In the genomic region with DNA sequence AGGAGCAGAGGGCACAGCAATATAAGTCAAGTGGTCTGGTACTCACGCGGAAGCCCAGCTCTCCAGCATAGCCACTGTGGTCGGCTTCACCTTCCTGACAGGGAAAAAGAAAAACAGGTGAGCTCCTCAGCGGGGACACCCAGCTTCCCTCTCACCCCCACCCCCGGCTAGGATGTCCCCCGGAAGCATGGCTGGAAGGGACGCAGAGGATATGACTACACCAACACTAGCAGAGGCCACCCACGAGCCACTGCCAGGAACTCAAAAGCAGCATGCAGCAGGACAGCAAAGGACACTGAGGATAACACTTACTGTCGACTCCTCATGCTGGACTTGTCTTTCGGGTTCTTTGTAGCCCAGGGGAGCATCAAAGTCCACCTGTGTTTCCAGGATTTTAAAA, we compare ENCODE assay signal across 17 cellular contexts. TPM values are rescaled to one million over a fixed set of nuclear protein-coding genes. Genes with fewer than 3 reads are reported as not detected.
DNase-seq lines count a peak whose midpoint lies in the region; ATAC-seq and TF ChIP-seq lines count a peak whose summit lies in the region.
"Had no signal": no experiment of that assay in that cellular context is flagged by ENCODE, and none has a peak within 500 bp of the region (broad histone marks: within the 10 kb centered on the region; RNA-seq: fewer than 3 reads in every experiment).

No MANE protein-coding gene starts in this region.

- H3K4me3 ChIP-seq in IMR-90 (ENCODE audit: insufficient read depth, low read depth, low read length) (no peak overlapping the region), SJSA1 (no peak overlapping the region)
- H3K4me3 ChIP-seq: BLaER1, GM23338 had no signal

- intact Hi-C loops in activated CD4-positive, alpha-beta T cell treated with anti-CD3 and anti-CD28 coated beads, Interleukin-2, amount 10 ng/mL, durations not matched to agents 24 days and 14 days (cut with micrococcal nuclease) = no loop called here
- intact Hi-C loops in IMR-90 (cut with micrococcal nuclease) = no loop called here

- ATAC-seq in IMR-90 (ENCODE audit: low read depth) = no peak
- ATAC-seq in stimulated activated effector memory CD8-positive, alpha-beta T cell treated with anti-CD3 and anti-CD28 coated beads, Interleukin-12 subunit alpha, Interleukin-12 subunit beta, amount 100 ng/mL, for 72 hours = no peak
- ATAC-seq in activated CD4-positive, CD25-positive, alpha-beta regulatory T cell treated with anti-CD3 and anti-CD28 coated beads, Interleukin-2, amount 50 U/mL, for 24 hours = no peak
- ATAC-seq: GM23338 had no signal

- no peak overlapping the region for H4K5ac ChIP-seq in IMR-90 (ENCODE audit: low read depth, low read length)

- BruUV-seq in IMR-90 (replicated peaks; lab: Mats Ljungman, UMichigan) = no TSS peak

- H3K9me3 Mint-ChIP-seq in activated CD4-positive, alpha-beta T cell treated with anti-CD3 and anti-CD28 coated beads, Interleukin-2, amount 10 ng/mL, durations not matched to agents 24 days and 14 days = no peaks in the 10 kb centered on the region
- no peaks in the 10 kb centered on the region for H3K9me3 Mint-ChIP-seq in activated CD4-positive, alpha-beta T cell treated with anti-CD3 and anti-CD28 coated beads, Interleukin-2, amount 10 ng/mL, durations not matched to agents 7 days and 5 days
- H3K9me3 Mint-ChIP-seq in stimulated activated effector memory CD8-positive, alpha-beta T cell treated with anti-CD3 and anti-CD28 coated beads, Interleukin-12 subunit alpha, Interleukin-12 subunit beta, amount 100 ng/mL, for 72 hours = no peaks in the 10 kb centered on the region
- H3K9me3 Mint-ChIP-seq: CD14-positive monocyte; CD4-positive, alpha-beta memory T cell; GM23338 had no signal

- CTCF ChIA-PET in activated CD4-positive, alpha-beta T cell treated with anti-CD3 and anti-CD28 coated beads, Interleukin-2, amount 10 ng/mL, durations not matched to agents 7 days and 5 days (lab: Charles Lee) = no interaction called here
- CTCF ChIA-PET in IMR-90 (lab: Yijun Ruan, JAX) = no interaction called here

- peaks cover 10% of the 10 kb centered on the region for H3K9me1 ChIP-seq in IMR-90 (ENCODE audit: insufficient read depth, low read length)

- no peak overlapping the region for H2AK9ac ChIP-seq in IMR-90 (replicated peaks; ENCODE audit: low read depth, low read length, poor library complexity)

- H3K27me3 ChIP-seq in IMR-90 (ENCODE audit: control insufficient read depth, insufficient read depth, low read length) (no peaks in the 10 kb centered on the region), SJSA1 (replicated peaks) (no peaks in the 10 kb centered on the region)
- H3K27me3 ChIP-seq: BLaER1 had no signal

- peaks cover 2% of the 10 kb centered on the region for H3K4me1 Mint-ChIP-seq in activated CD4-positive, alpha-beta T cell treated with anti-CD3 and anti-CD28 coated beads, Interleukin-2, amount 10 ng/mL, durations not matched to agents 24 days and 14 days
- H3K4me1 Mint-ChIP-seq in activated CD4-positive, alpha-beta T cell treated with anti-CD3 and anti-CD28 coated beads, Interleukin-2, amount 10 ng/mL, durations not matched to agents 7 days and 5 days = no peaks in the 10 kb centered on the region
- no peaks in the 10 kb centered on the region for H3K4me1 Mint-ChIP-seq in stimulated activated effector memory CD8-positive, alpha-beta T cell treated with anti-CD3 and anti-CD28 coated beads, Interleukin-12 subunit alpha, Interleukin-12 subunit beta, amount 100 ng/mL, for 72 hours
- H3K4me1 Mint-ChIP-seq: CD14-positive monocyte; CD4-positive, alpha-beta memory T cell had no signal

- no peak overlapping the region for H4K91ac ChIP-seq in IMR-90 (ENCODE audit: insufficient read depth, low read depth, low read length)

- dilution Hi-C loops in IMR-90 (cut with HindIII; ENCODE audit: low sequenced_read_pairs, unreplicated experiment) = no loop called here

- POLR2A ChIA-PET in activated CD4-positive, alpha-beta T cell treated with anti-CD3 and anti-CD28 coated beads, Interleukin-2, amount 10 ng/mL, durations not matched to agents 7 days and 5 days (lab: Charles Lee) = no interaction called here
- POLR2A ChIA-PET in IMR-90 (lab: Charles Lee; ENCODE audit: unreplicated experiment) = no interaction called here

- H4K8ac ChIP-seq in IMR-90 (ENCODE audit: low read depth in 2 of 2, low read length in 2 of 2) = no peak overlapping the region

- peaks cover 8 to 19% of the 10 kb centered on the region in 2 experiments; a peak in 2 of 4 replicates for H3K79me1 ChIP-seq in IMR-90 (ENCODE audit: low read depth in 1 of 2, low read length in 2 of 2)

- no peak overlapping the region for H2AK5ac ChIP-seq in IMR-90 (ENCODE audit: low read depth, low read length)

- H3K9me3 ChIP-seq in IMR-90 (ENCODE audit: control insufficient read depth, insufficient read depth, low read length) (no peaks in the 10 kb centered on the region), SJSA1 (replicated peaks) (no peaks in the 10 kb centered on the region)
- H3K9me3 ChIP-seq: BLaER1 had no signal

- no peak overlapping the region for H2BK120ac ChIP-seq in IMR-90 (ENCODE audit: low read depth, low read length)

- H2AFZ ChIP-seq in IMR-90 (replicated peaks; ENCODE audit: low read length, poor library complexity) = peak overlapping the region; percentile 15
- H2AFZ ChIP-seq: GM23338 had no signal

- H3K56ac ChIP-seq in IMR-90 (ENCODE audit: extremely low read depth, insufficient read depth, low read length) = no peak overlapping the region

- no peak overlapping the region for H2BK20ac ChIP-seq in IMR-90 (ENCODE audit: low read depth, low read length)

- H4K20me1 ChIP-seq in IMR-90 (ENCODE audit: insufficient read depth, low read length) = peaks cover 4% of the 10 kb centered on the region
- H4K20me1 ChIP-seq: BLaER1 had no signal

- H3K4me1 ChIP-seq in IMR-90 (ENCODE audit: control insufficient read depth, insufficient read depth, low read length) (peaks cover 4% of the 10 kb centered on the region; the same call in 1 of the 2 replicates), SJSA1 (replicated peaks) (peaks cover 39% of the 10 kb centered on the region)
- H3K4me1 ChIP-seq: BLaER1 had no signal

- no peak overlapping the region for H3K4ac ChIP-seq in IMR-90 (ENCODE audit: low read depth, low read length)

- peaks cover 52% of the 10 kb centered on the region for H3K36me3 Mint-ChIP-seq in activated CD4-positive, alpha-beta T cell treated with anti-CD3 and anti-CD28 coated beads, Interleukin-2, amount 10 ng/mL, durations not matched to agents 24 days and 14 days (ENCODE audit: low read depth)
- H3K36me3 Mint-ChIP-seq in activated CD4-positive, alpha-beta T cell treated with anti-CD3 and anti-CD28 coated beads, Interleukin-2, amount 10 ng/mL, durations not matched to agents 7 days and 5 days (ENCODE audit: low read depth) = peaks cover 51% of the 10 kb centered on the region
- peaks cover 98% of the 10 kb centered on the region for H3K36me3 Mint-ChIP-seq in stimulated activated effector memory CD8-positive, alpha-beta T cell treated with anti-CD3 and anti-CD28 coated beads, Interleukin-12 subunit alpha, Interleukin-12 subunit beta, amount 100 ng/mL, for 72 hours

- H2BK5ac ChIP-seq in IMR-90 (ENCODE audit: low read depth, low read length, poor library complexity, severe bottlenecking) = no peak overlapping the region

- H3K9ac ChIP-seq in IMR-90 (ENCODE audit: low read depth, low read length) = no peak overlapping the region
- H3K9ac ChIP-seq: BLaER1 had no signal

- H3K27ac ChIP-seq in IMR-90 (ENCODE audit: insufficient read depth, low read length) (no peak overlapping the region), SJSA1 (peak overlapping the region; percentile 82)
- H3K27ac ChIP-seq: BLaER1, HL-60 had no signal

- TF ChIP-seq POLR2A in IMR-90 (IDR thresholded peaks at IDR 0.05; ENCODE audit: low read depth, low read length) = no peak

- H3K4me3 Mint-ChIP-seq in activated CD4-positive, alpha-beta T cell treated with anti-CD3 and anti-CD28 coated beads, Interleukin-2, amount 10 ng/mL, durations not matched to agents 24 days and 14 days = no peak overlapping the region
- H3K4me3 Mint-ChIP-seq in activated CD4-positive, alpha-beta T cell treated with anti-CD3 and anti-CD28 coated beads, Interleukin-2, amount 10 ng/mL, durations not matched to agents 7 days and 5 days = no peak overlapping the region
- no peak overlapping the region for H3K4me3 Mint-ChIP-seq in stimulated activated effector memory CD8-positive, alpha-beta T cell treated with anti-CD3 and anti-CD28 coated beads, Interleukin-12 subunit alpha, Interleukin-12 subunit beta, amount 100 ng/mL, for 72 hours
- H3K4me3 Mint-ChIP-seq: CD14-positive monocyte; CD4-positive, alpha-beta memory T cell; GM23338 had no signal

- WGBS in IMR-90 (ENCODE audit: extremely low coverage in 2 of 2, insufficient read length in 1 of 2), 2 experiments = 85% methylated on average over 4 of the region's 10 CpGs; no CpG with 5 or more reads in 1 of the 2 experiments

- peaks cover 57% of the 10 kb centered on the region for H3K36me3 ChIP-seq in IMR-90 (ENCODE audit: control insufficient read depth, insufficient read depth, low read length)
- H3K36me3 ChIP-seq in SJSA1 = peaks cover 91% of the 10 kb centered on the region

- no peak overlapping the region for H3K18ac ChIP-seq in IMR-90 (ENCODE audit: low read depth, low read length)

- H3K14ac ChIP-seq in IMR-90 (replicated peaks; ENCODE audit: low read depth, low read length) = no peak overlapping the region

- H3K27me3 Mint-ChIP-seq in activated CD4-positive, alpha-beta T cell treated with anti-CD3 and anti-CD28 coated beads, Interleukin-2, amount 10 ng/mL, durations not matched to agents 24 days and 14 days = no peaks in the 10 kb centered on the region
- no peaks in the 10 kb centered on the region for H3K27me3 Mint-ChIP-seq in activated CD4-positive, alpha-beta T cell treated with anti-CD3 and anti-CD28 coated beads, Interleukin-2, amount 10 ng/mL, durations not matched to agents 7 days and 5 days
- H3K27me3 Mint-ChIP-seq: CD4-positive, alpha-beta memory T cell had no signal

- TF ChIP-seq RAD21 in IMR-90 (IDR thresholded peaks at IDR 0.05; ENCODE audit: low read length) = no peak

- DNase-seq in activated CD4-positive, alpha-beta T cell treated with anti-CD3 and anti-CD28 coated beads, Interleukin-2, amount 10 ng/mL, durations not matched to agents 24 days and 14 days = no peak
- no peak for DNase-seq in activated CD4-positive, alpha-beta T cell treated with anti-CD3 and anti-CD28 coated beads, Interleukin-2, amount 10 ng/mL, durations not matched to agents 7 days and 5 days
- DNase-seq in IMR-90 = no peak
- DNase-seq in SJSA1 (ENCODE audit: low read depth in 1 of 2, low spot score in 2 of 2) = peak; percentile 60 to 83
- no peak for DNase-seq in stimulated activated effector memory CD8-positive, alpha-beta T cell treated with anti-CD3 and anti-CD28 coated beads, Interleukin-12 subunit alpha, Interleukin-12 subunit beta, amount 100 ng/mL, for 72 hours (ENCODE audit: low spot score in 2 of 2)
- no peak for DNase-seq in NCI-H345 treated with DMSO at 0.1 percent for 48 hours (lab: John Stamatoyannopoulos, UW; ENCODE audit: unreplicated experiment)
- DNase-seq: 8988T; CD4-positive, alpha-beta memory T cell; DMS153; DMS79; GDM1; HCEC 1CT had no signal

- no peak overlapping the region for H3K4me2 ChIP-seq in IMR-90 (ENCODE audit: low read depth, low read length)
- H3K4me2 ChIP-seq: BLaER1, GM23338 had no signal

- peak overlapping the region; percentile 51 for H3K27ac Mint-ChIP-seq in activated CD4-positive, alpha-beta T cell treated with anti-CD3 and anti-CD28 coated beads, Interleukin-2, amount 10 ng/mL, durations not matched to agents 24 days and 14 days
- H3K27ac Mint-ChIP-seq in activated CD4-positive, alpha-beta T cell treated with anti-CD3 and anti-CD28 coated beads, Interleukin-2, amount 10 ng/mL, durations not matched to agents 7 days and 5 days = no peak overlapping the region
- peak overlapping the region; percentile 88 for H3K27ac Mint-ChIP-seq in stimulated activated effector memory CD8-positive, alpha-beta T cell treated with anti-CD3 and anti-CD28 coated beads, Interleukin-12 subunit alpha, Interleukin-12 subunit beta, amount 100 ng/mL, for 72 hours
- H3K27ac Mint-ChIP-seq: GM23338 had no signal

- no peak overlapping the region for H2BK15ac ChIP-seq in IMR-90 (ENCODE audit: low read depth, low read length)

- in situ Hi-C loops in IMR-90 (cut with MboI; ENCODE audit: low sequenced_read_pairs) = no loop called here

- no peak for TF ChIP-seq CTCF in IMR-90 (conservative IDR thresholded peaks at IDR 0.05; ENCODE audit: low read depth, low read length)

- H3K23ac ChIP-seq in IMR-90 (ENCODE audit: low read depth, low read length) = no peak overlapping the region

RNA-seq across cellular contexts. Expression of a gene that starts 9.0 kb away (rescaled TPM):
- total RNA-seq in activated CD4-positive, alpha-beta T cell treated with anti-CD3 and anti-CD28 coated beads, Interleukin-2, amount 10 ng/mL, durations not matched to agents 24 days and 14 days = 25.7 and 28.5 TPM in 2 replicates
- total RNA-seq in activated CD4-positive, alpha-beta T cell treated with anti-CD3 and anti-CD28 coated beads, Interleukin-2, amount 10 ng/mL, durations not matched to agents 7 days and 5 days = 10 to 100 TPM; 33.3 to 34.0 TPM
- 8.2 and 9.2 TPM in 2 replicates for total RNA-seq in IMR-90 (2012; rRNA removed)
- polyA plus RNA-seq in IMR-90 (2012; rRNA removed) = 8.9 and 10.2 TPM in 2 replicates
- 11.9 and 14.7 TPM in 2 replicates for polyA plus RNA-seq in IMR-90 (2012; cell fraction: cytosol; rRNA removed)
- 7.8 and 8.0 TPM in 2 replicates for polyA plus RNA-seq in IMR-90 (2012; cell fraction: nucleus; rRNA removed; ENCODE audit: low replicate concordance)
- total RNA-seq in SJSA1 (2014; rRNA removed; shearing (Covaris generic)) = 42.7 and 43.2 TPM in 2 replicates

RNA-seq across cellular contexts. Expression of a gene that starts 22.5 kb away (rescaled TPM):
- total RNA-seq in activated CD4-positive, alpha-beta T cell treated with anti-CD3 and anti-CD28 coated beads, Interleukin-2, amount 10 ng/mL, durations not matched to agents 24 days and 14 days = 96.2 and 99.9 TPM in 2 replicates
- 100 to 1,000 TPM in 1 of 2 experiments, 10 to 100 TPM in 1; 93.1 to 114 TPM for total RNA-seq in activated CD4-positive, alpha-beta T cell treated with anti-CD3 and anti-CD28 coated beads, Interleukin-2, amount 10 ng/mL, durations not matched to agents 7 days and 5 days
- total RNA-seq in IMR-90 (2012; rRNA removed) = 138 and 152 TPM in 2 replicates
- 149 and 153 TPM in 2 replicates for polyA plus RNA-seq in IMR-90 (2012; rRNA removed)
- 92.0 and 129 TPM in 2 replicates for polyA plus RNA-seq in IMR-90 (2012; cell fraction: cytosol; rRNA removed)
- 67.8 and 81.3 TPM in 2 replicates for polyA plus RNA-seq in IMR-90 (2012; cell fraction: nucleus; rRNA removed; ENCODE audit: low replicate concordance)
- total RNA-seq in SJSA1 (2014; rRNA removed; shearing (Covaris generic)) = 128 and 158 TPM in 2 replicates

RNA-seq across cellular contexts. Expression of a gene that starts 23.2 kb away (rescaled TPM):
- 121 and 123 TPM in 2 replicates for total RNA-seq in activated CD4-positive, alpha-beta T cell treated with anti-CD3 and anti-CD28 coated beads, Interleukin-2, amount 10 ng/mL, durations not matched to agents 24 days and 14 days
- total RNA-seq in activated CD4-positive, alpha-beta T cell treated with anti-CD3 and anti-CD28 coated beads, Interleukin-2, amount 10 ng/mL, durations not matched to agents 7 days and 5 days = 10 to 100 TPM; 59.5 to 65.7 TPM
- 37.5 and 44.6 TPM in 2 replicates for total RNA-seq in IMR-90 (2012; rRNA removed)
- polyA plus RNA-seq in IMR-90 (2012; rRNA removed) = 20.0 and 22.7 TPM in 2 replicates
- 7.7 and 9.1 TPM in 2 replicates for polyA plus RNA-seq in IMR-90 (2012; cell fraction: cytosol; rRNA removed)
- 24.8 and 25.7 TPM in 2 replicates for polyA plus RNA-seq in IMR-90 (2012; cell fraction: nucleus; rRNA removed; ENCODE audit: low replicate concordance)
- total RNA-seq in SJSA1 (2014; rRNA removed; shearing (Covaris generic)) = 59.6 and 72.5 TPM in 2 replicates
- polyA plus RNA-seq: CD14-positive monocyte had no signal

RNA-seq across cellular contexts. Expression of a gene that starts 24.2 kb away (rescaled TPM):
- total RNA-seq in activated CD4-positive, alpha-beta T cell treated with anti-CD3 and anti-CD28 coated beads, Interleukin-2, amount 10 ng/mL, durations not matched to agents 24 days and 14 days = 35.2 and 37.6 TPM in 2 replicates
- 10 to 100 TPM; 19.7 to 19.9 TPM for total RNA-seq in activated CD4-positive, alpha-beta T cell treated with anti-CD3 and anti-CD28 coated beads, Interleukin-2, amount 10 ng/mL, durations not matched to agents 7 days and 5 days
- 37.5 and 48.9 TPM in 2 replicates for total RNA-seq in IMR-90 (2012; rRNA removed)
- polyA plus RNA-seq in IMR-90 (2012; rRNA removed) = 36.7 and 38.0 TPM in 2 replicates
- 11.3 and 15.3 TPM in 2 replicates for polyA plus RNA-seq in IMR-90 (2012; cell fraction: cytosol; rRNA removed)
- polyA plus RNA-seq in IMR-90 (2012; cell fraction: nucleus; rRNA removed; ENCODE audit: low replicate concordance) = 3.0 and 12.5 TPM in 2 replicates
- 54.3 and 65.2 TPM in 2 replicates for total RNA-seq in SJSA1 (2014; rRNA removed; shearing (Covaris generic))

RNA-seq across cellular contexts. Expression of a gene that starts 25.0 kb away (rescaled TPM):
- 42.6 and 45.0 TPM in 2 replicates for total RNA-seq in activated CD4-positive, alpha-beta T cell treated with anti-CD3 and anti-CD28 coated beads, Interleukin-2, amount 10 ng/mL, durations not matched to agents 24 days and 14 days
- total RNA-seq in activated CD4-positive, alpha-beta T cell treated with anti-CD3 and anti-CD28 coated beads, Interleukin-2, amount 10 ng/mL, durations not matched to agents 7 days and 5 days = 10 to 100 TPM; 45.0 to 51.2 TPM
- 13.9 and 14.5 TPM in 2 replicates for total RNA-seq in IMR-90 (2012; rRNA removed)
- 22.6 and 24.2 TPM in 2 replicates for polyA plus RNA-seq in IMR-90 (2012; rRNA removed)
- polyA plus RNA-seq in IMR-90 (2012; cell fraction: cytosol; rRNA removed) = 13.5 and 19.1 TPM in 2 replicates
- polyA plus RNA-seq in IMR-90 (2012; cell fraction: nucleus; rRNA removed; ENCODE audit: low replicate concordance) = 20.6 and 27.4 TPM in 2 replicates
- total RNA-seq in SJSA1 (2014; rRNA removed; shearing (Covaris generic)) = 7.7 and 17.2 TPM in 2 replicates

Comparison
In these comparisons a context has a peak if more than half of its experiments do, and no peak if none do; other contexts are left out.
1. DNase-seq: peak in SJSA1 (2 of 2); none in activated CD4-positive, alpha-beta T cell treated with anti-CD3 and anti-CD28 coated beads, Interleukin-2, amount 10 ng/mL, durations not matched to agents 24 days and 14 days (single experiment), activated CD4-positive, alpha-beta T cell treated with anti-CD3 and anti-CD28 coated beads, Interleukin-2, amount 10 ng/mL, durations not matched to agents 7 days and 5 days (single experiment), IMR-90 (single experiment), stimulated activated effector memory CD8-positive, alpha-beta T cell treated with anti-CD3 and anti-CD28 coated beads, Interleukin-12 subunit alpha, Interleukin-12 subunit beta, amount 100 ng/mL, for 72 hours (0 of 2) and NCI-H345 treated with DMSO at 0.1 percent for 48 hours (single experiment).